1 cellular context compared by ENCODE assay signal in the genomic region with DNA sequence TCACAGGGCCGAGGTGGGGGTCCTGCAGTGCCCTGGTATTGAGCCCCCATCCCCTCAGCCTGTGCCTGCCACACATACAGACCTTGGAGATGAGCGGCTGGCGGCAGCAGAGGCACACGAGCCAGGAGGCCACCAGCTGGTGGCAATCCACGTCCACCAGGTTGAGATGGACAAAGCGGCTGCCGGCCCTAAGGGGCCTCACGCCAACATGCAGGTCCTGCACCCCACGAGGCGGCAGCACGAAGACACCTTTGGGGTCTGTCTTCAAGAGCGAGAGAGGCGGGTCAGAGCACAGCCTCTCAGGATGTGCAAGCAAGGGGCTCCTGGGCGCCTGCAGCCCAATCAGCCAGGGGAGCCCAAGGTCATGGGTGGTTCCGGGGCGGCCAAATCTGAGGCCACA.
TF ChIP-seq lines count a peak whose summit lies in the region.

No MANE protein-coding gene starts in this region.

TF ChIP-seq in GM23338, 12 proteins besides CTCF, POLR2A, EP300 and RAD21:
- no peak for TF ChIP-seq STAT1 (IDR thresholded peaks at IDR 0.05; ENCODE audit: unreplicated experiment)
TF ChIP-seq in GM23338: peak in this region for 0.
